ENCODE assay signal across 9 cellular contexts in the genomic region with DNA sequence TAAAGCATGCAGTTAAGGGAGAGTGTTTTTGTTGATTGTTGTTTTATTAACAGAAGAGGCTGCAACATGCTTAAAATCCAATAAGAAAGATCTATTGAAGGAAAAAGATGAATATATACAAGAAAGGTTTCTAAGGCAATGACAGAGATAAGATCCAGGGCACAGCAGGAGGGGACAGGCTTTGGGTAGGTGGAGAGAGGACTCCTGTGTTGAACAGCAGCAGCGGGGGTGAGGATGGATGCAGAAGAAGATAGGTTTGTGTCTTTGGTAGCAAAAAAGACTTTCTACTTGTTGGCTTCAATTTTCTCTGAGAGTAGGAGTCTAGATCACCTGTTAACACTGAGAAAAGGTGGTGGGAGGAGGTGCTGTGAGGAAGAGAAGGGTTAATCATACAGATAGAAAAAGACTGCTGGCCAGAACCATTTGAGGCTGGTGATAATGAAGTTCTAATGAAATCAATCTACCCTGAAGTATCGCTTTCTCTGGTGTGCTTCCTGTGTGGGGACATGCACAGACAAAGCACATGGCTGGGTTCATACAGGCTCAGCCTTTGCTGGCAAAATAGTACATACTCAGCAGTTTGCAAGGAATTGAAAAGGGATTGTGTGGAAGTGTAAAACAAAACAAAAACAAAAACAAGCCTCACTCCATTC. TPM values are rescaled to one million over a fixed set of nuclear protein-coding genes. Genes with fewer than 3 reads are reported as not detected.
DNase-seq lines count a peak whose midpoint lies in the region; ATAC-seq and TF ChIP-seq lines count a peak whose summit lies in the region.
"Had no signal": no experiment of that assay in that cellular context is flagged by ENCODE, and none has a peak within 500 bp of the region (broad histone marks: within the 10 kb centered on the region; RNA-seq: fewer than 3 reads in every experiment).

No MANE protein-coding gene starts in this region.

- no peak overlapping the region for H3K9ac ChIP-seq in MM.1S (ENCODE audit: low read length)

- H3K27ac ChIP-seq in MM.1S (ENCODE audit: low read length) = peak overlapping the region; percentile 46; the same call in 1 of the 2 replicates

- H3K4me1 ChIP-seq in MM.1S (ENCODE audit: low read length) = peaks cover 15% of the 10 kb centered on the region

- H3K79me2 ChIP-seq in MM.1S (ENCODE audit: low read length) = peaks cover 17% of the 10 kb centered on the region

- peak overlapping the region; percentile 61 for H3K27ac Mint-ChIP-seq in HFFc6
- H3K27ac Mint-ChIP-seq in mesothelial cell of epicardium = peak overlapping the region; percentile 39

- H3K36me3 Mint-ChIP-seq in HFFc6 (ENCODE audit: low read depth) (peaks cover 54% of the 10 kb centered on the region), mesothelial cell of epicardium (peaks cover 1% of the 10 kb centered on the region)

- DNase-seq in HFFc6 (no peak), MM.1S (peak; percentile 71), mesothelial cell of epicardium (ENCODE audit: low spot score in 2 of 2, unreplicated experiment in 2 of 2) (no peak), NK-92 (lab: John Stamatoyannopoulos, UW; ENCODE audit: unreplicated experiment) (no peak), Kasumi-1 (lab: John Stamatoyannopoulos, UW) (no peak), NCI-H2081 treated with DMSO at 0.1 percent for 48 hours (lab: John Stamatoyannopoulos, UW) (no peak), midbrain (lab: John Stamatoyannopoulos, UW) (no peak)
- DNase-seq: activated naive CD4-positive, alpha-beta T cell treated with Interleukin-2 at 50 U/mL for 16 hours had no signal

- no peaks in the 10 kb centered on the region for H3K36me3 ChIP-seq in MM.1S (replicated peaks; ENCODE audit: insufficient read depth, low read length)

- H3F3A ChIP-seq in MM.1S (ENCODE audit: insufficient read depth, low read length) = peaks cover 14% of the 10 kb centered on the region

- no peak overlapping the region for H2AFZ ChIP-seq in MM.1S (ENCODE audit: low read length)

- peak overlapping the region; percentile 43 for H3K4me2 ChIP-seq in MM.1S (ENCODE audit: low read depth, low read length)

- no peaks in the 10 kb centered on the region for H3K9me3 ChIP-seq in MM.1S (replicated peaks; ENCODE audit: insufficient read depth, low read length)

- no peaks in the 10 kb centered on the region for H4K20me1 ChIP-seq in MM.1S (ENCODE audit: insufficient read depth, low read length)

- peak; percentile 87 for ATAC-seq in GM19023 (IDR thresholded peaks at IDR 0.05; ENCODE audit: unreplicated experiment)

- H3K4me3 Mint-ChIP-seq in HFFc6 (no peak overlapping the region; the same call in 1 of the 2 replicates), mesothelial cell of epicardium (no peak overlapping the region)

- H3K4me1 Mint-ChIP-seq in HFFc6 (ENCODE audit: low read depth) = peaks cover 88% of the 10 kb centered on the region
- peaks cover 53% of the 10 kb centered on the region for H3K4me1 Mint-ChIP-seq in mesothelial cell of epicardium

- H3K9me2 ChIP-seq in MM.1S (replicated peaks; ENCODE audit: insufficient read depth, low read length) = no peaks in the 10 kb centered on the region

- no peaks in the 10 kb centered on the region for H3K9me3 Mint-ChIP-seq in HFFc6
- no peaks in the 10 kb centered on the region for H3K9me3 Mint-ChIP-seq in mesothelial cell of epicardium

- H3K27me3 ChIP-seq in MM.1S (replicated peaks; ENCODE audit: insufficient read depth, low read length) = no peaks in the 10 kb centered on the region

- no peak overlapping the region for H3K4me3 ChIP-seq in MM.1S (ENCODE audit: low read length)

- TF ChIP-seq CTCF in HFFc6 (IDR thresholded peaks at IDR 0.05) (no peak), MM.1S (IDR thresholded peaks at IDR 0.05; ENCODE audit: low read length) (no peak), mesothelial cell of epicardium (IDR thresholded peaks at IDR 0.05; ENCODE audit: unreplicated experiment) (no peak)

- H3K27me3 Mint-ChIP-seq in HFFc6 (ENCODE audit: insufficient read depth) = peaks cover 15% of the 10 kb centered on the region
- H3K27me3 Mint-ChIP-seq in mesothelial cell of epicardium (ENCODE audit: low read depth) = no peaks in the 10 kb centered on the region

RNA-seq across cellular contexts. Expression of a gene that starts 17.2 kb away (rescaled TPM):
- total RNA-seq in HFFc6 (2021; fragmentation: NEBNext Ultra II Directional; extraction: Animal tissue kit (Norgen Biotek cat#: 25700)) = 100 to 1,000 TPM; 246 to 408 (median 279) TPM
- total RNA-seq in mesothelial cell of epicardium = 302 to 317 TPM (median 306 TPM) in 3 replicates
